Comparison of ENCODE assay signal across 15 cellular contexts in the genomic region with DNA sequence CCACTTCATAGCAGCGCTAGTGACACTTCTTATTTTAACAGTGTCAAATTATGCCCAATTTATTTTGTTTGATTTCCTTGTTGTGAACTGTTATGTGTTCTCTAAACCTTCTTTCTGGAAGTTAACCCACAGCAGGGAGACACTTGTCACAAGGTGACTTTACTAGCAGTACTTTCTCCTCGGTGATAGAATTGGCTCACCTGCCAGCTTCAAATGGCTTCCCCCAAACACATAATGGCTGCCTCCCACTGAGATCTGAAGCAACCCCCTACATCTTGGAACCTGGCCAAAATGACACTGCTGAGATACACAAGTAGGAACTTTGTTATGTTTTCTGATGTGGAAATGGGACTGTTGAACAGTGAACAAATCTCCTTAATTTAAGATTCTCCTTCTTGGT.
DNase-seq lines count a peak whose midpoint lies in the region; ATAC-seq and TF ChIP-seq lines count a peak whose summit lies in the region.
"Had no signal": no experiment of that assay in that cellular context is flagged by ENCODE, and none has a peak within 500 bp of the region (broad histone marks: within the 10 kb centered on the region; RNA-seq: fewer than 3 reads in every experiment).

No MANE protein-coding gene starts in this region.

- no peak for TF ChIP-seq CTCF in tibial artery (IDR thresholded peaks at IDR 0.05)

- 56 to 58% methylated on average over 2 of the region's 2 CpGs for WGBS in aorta, 2 donors

- H3K4me3 ChIP-seq in aorta (ENCODE audit: low read length in 2 of 2) (no peak overlapping the region), tibial artery (no peak overlapping the region)

- DNase-seq in DMS79 (lab: John Stamatoyannopoulos, UW): peak; percentile 6
- DNase-seq in NCI-H1092 treated with DMSO at 0.1 percent for 48 hours (lab: John Stamatoyannopoulos, UW): peak; percentile 70
- DNase-seq in NCI-H446 treated with DMSO at 0.1 percent for 48 hours (lab: John Stamatoyannopoulos, UW): peak; percentile 15
- peak; percentile 14 for DNase-seq in iPS-NIHi7 (ENCODE audit: extremely low spot score)
- no peak for DNase-seq in stimulated activated CD4-positive, alpha-beta T cell treated with anti-CD3 and anti-CD28 coated beads, Interleukin-2, amount 100 ng/mL, for 24 hours
- no peak for DNase-seq in 8988T
- no peak for DNase-seq in aorta
- no peak for DNase-seq in tibial artery
- DNase-seq: activated CD4-positive, alpha-beta T cell treated with anti-CD3 and anti-CD28 coated beads for 36 hours; AML-193; dermis blood vessel endothelial cell; DND-41; stimulated activated CD4-positive, alpha-beta T cell treated with anti-CD3 and anti-CD28 coated beads, Interleukin-4, amount 100 ng/mL, for 1 hour; stimulated activated naive B cell treated with anti-CD40 and anti-IgM and Interleukin-4, amounts not matched to agents 10 μg/mL and 1 μg/mL and 100 μg/mL, for 72 hours had no signal

- intact Hi-C loops in aorta (cut with DNase I) (no loop called here), tibial artery (cut with DNase I; ENCODE audit: low total_unique reads) (no loop called here)

- H3K4me1 ChIP-seq in aorta (ENCODE audit: control insufficient read depth in 1 of 2, insufficient read depth in 2 of 2, low read length in 2 of 2): no peaks in the 10 kb centered on the region
- no peaks in the 10 kb centered on the region for H3K4me1 ChIP-seq in tibial artery

- H3K27me3 ChIP-seq in aorta (ENCODE audit: control insufficient read depth in 1 of 2, insufficient read depth in 2 of 2, low read length in 1 of 2) (no peaks in the 10 kb centered on the region), tibial artery (no peaks in the 10 kb centered on the region)

- H3K27ac ChIP-seq in aorta (ENCODE audit: low read depth in 1 of 2, low read length in 2 of 2) (no peak overlapping the region), tibial artery (no peak overlapping the region)

- H3K9me3 ChIP-seq in aorta (ENCODE audit: control insufficient read depth, low read length) (no peaks in the 10 kb centered on the region), tibial artery (no peaks in the 10 kb centered on the region)

- ATAC-seq in aorta (ENCODE audit: low FRiP score): no peak
- ATAC-seq: activated CD4-positive, alpha-beta T cell treated with anti-CD3 and anti-CD28 coated beads for 36 hours; Panc1; stimulated activated naive B cell treated with anti-CD40 and anti-IgM and Interleukin-4, amounts not matched to agents 10 μg/mL and 1 μg/mL and 100 μg/mL, for 72 hours had no signal

- H3K36me3 ChIP-seq in aorta (ENCODE audit: control insufficient read depth in 1 of 2, insufficient read depth in 2 of 2, low read length in 1 of 2) (no peaks in the 10 kb centered on the region), tibial artery (no peaks in the 10 kb centered on the region)

Comparison
In these comparisons a context has a peak if more than half of its experiments do, and no peak if none do; other contexts are left out.
1. DNase-seq: peak in DMS79 (single experiment), NCI-H1092 treated with DMSO at 0.1 percent for 48 hours (single experiment), NCI-H446 treated with DMSO at 0.1 percent for 48 hours (single experiment) and iPS-NIHi7 (single experiment); none in stimulated activated CD4-positive, alpha-beta T cell treated with anti-CD3 and anti-CD28 coated beads, Interleukin-2, amount 100 ng/mL, for 24 hours (0 of 2), 8988T (single experiment), aorta (0 of 2) and tibial artery (0 of 2).